Comparison of ENCODE assay signal across 2 cellular contexts in the genomic region with DNA sequence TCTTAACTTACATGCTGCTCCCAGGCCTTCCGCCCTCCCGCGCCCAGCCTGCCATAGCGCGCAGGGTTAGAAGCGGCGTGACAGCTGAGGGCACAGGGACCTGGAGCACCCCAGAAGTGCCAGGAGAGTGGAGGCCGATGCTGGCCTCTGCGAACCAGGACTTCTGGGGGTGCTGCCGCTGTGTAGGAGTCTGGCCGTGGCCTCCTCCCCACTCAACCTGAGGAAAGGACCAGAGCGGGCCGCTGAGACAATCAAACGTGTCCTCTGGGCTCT.
TF ChIP-seq lines count a peak whose summit lies in the region.

No MANE protein-coding gene starts in this region.

TF ChIP-seq in liver, 16 proteins besides CTCF, POLR2A, EP300 and RAD21:
- TF ChIP-seq RXRA (IDR thresholded peaks at IDR 0.05) (no peak), JUND (IDR thresholded peaks at IDR 0.05) (no peak), EGR1 (IDR thresholded peaks at IDR 0.05; ENCODE audit: low read depth in 2 of 2) (no peak), TAF1 (conservative IDR thresholded peaks at IDR 0.05) (no peak), SP1 (IDR thresholded peaks at IDR 0.05) (no peak), HNF4A (conservative IDR thresholded peaks at IDR 0.05) (no peak), GABPA (IDR thresholded peaks at IDR 0.05 in 1 of 2, conservative IDR thresholded peaks at IDR 0.05 in 1 of 2) (no peak), YY1 (IDR thresholded peaks at IDR 0.05) (no peak), HNF4G (IDR thresholded peaks at IDR 0.05) (no peak), NR2F2 (IDR thresholded peaks at IDR 0.05) (no peak), FOXA1 (IDR thresholded peaks at IDR 0.05) (no peak)
- TF ChIP-seq, protein P1, sequence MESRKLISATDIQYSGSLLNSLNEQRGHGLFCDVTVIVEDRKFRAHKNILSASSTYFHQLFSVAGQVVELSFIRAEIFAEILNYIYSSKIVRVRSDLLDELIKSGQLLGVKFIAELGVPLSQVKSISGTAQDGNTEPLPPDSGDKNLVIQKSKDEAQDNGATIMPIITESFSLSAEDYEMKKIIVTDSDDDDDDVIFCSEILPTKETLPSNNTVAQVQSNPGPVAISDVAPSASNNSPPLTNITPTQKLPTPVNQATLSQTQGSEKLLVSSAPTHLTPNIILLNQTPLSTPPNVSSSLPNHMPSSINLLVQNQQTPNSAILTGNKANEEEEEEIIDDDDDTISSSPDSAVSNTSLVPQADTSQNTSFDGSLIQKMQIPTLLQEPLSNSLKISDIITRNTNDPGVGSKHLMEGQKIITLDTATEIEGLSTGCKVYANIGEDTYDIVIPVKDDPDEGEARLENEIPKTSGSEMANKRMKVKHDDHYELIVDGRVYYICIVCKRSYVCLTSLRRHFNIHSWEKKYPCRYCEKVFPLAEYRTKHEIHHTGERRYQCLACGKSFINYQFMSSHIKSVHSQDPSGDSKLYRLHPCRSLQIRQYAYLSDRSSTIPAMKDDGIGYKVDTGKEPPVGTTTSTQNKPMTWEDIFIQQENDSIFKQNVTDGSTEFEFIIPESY (IDR thresholded peaks at IDR 0.05), result no peak
- TF ChIP-seq, protein P2, sequence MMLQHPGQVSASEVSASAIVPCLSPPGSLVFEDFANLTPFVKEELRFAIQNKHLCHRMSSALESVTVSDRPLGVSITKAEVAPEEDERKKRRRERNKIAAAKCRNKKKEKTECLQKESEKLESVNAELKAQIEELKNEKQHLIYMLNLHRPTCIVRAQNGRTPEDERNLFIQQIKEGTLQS (IDR thresholded peaks at IDR 0.05), result no peak
- TF ChIP-seq, protein P3, sequence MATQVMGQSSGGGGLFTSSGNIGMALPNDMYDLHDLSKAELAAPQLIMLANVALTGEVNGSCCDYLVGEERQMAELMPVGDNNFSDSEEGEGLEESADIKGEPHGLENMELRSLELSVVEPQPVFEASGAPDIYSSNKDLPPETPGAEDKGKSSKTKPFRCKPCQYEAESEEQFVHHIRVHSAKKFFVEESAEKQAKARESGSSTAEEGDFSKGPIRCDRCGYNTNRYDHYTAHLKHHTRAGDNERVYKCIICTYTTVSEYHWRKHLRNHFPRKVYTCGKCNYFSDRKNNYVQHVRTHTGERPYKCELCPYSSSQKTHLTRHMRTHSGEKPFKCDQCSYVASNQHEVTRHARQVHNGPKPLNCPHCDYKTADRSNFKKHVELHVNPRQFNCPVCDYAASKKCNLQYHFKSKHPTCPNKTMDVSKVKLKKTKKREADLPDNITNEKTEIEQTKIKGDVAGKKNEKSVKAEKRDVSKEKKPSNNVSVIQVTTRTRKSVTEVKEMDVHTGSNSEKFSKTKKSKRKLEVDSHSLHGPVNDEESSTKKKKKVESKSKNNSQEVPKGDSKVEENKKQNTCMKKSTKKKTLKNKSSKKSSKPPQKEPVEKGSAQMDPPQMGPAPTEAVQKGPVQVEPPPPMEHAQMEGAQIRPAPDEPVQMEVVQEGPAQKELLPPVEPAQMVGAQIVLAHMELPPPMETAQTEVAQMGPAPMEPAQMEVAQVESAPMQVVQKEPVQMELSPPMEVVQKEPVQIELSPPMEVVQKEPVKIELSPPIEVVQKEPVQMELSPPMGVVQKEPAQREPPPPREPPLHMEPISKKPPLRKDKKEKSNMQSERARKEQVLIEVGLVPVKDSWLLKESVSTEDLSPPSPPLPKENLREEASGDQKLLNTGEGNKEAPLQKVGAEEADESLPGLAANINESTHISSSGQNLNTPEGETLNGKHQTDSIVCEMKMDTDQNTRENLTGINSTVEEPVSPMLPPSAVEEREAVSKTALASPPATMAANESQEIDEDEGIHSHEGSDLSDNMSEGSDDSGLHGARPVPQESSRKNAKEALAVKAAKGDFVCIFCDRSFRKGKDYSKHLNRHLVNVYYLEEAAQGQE (IDR thresholded peaks at IDR 0.05), result no peak

TF ChIP-seq in HepG2, 621 proteins besides CTCF, POLR2A, EP300 and RAD21:
- TF ChIP-seq, protein P4, sequence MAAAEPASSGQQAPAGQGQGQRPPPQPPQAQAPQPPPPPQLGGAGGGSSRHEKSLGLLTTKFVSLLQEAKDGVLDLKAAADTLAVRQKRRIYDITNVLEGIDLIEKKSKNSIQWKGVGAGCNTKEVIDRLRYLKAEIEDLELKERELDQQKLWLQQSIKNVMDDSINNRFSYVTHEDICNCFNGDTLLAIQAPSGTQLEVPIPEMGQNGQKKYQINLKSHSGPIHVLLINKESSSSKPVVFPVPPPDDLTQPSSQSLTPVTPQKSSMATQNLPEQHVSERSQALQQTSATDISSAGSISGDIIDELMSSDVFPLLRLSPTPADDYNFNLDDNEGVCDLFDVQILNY (CRISPR knock-in tag; conservative IDR thresholded peaks at IDR 0.05), result no peak
- no peak for TF ChIP-seq U2AF2 (IDR thresholded peaks at IDR 0.05; ENCODE audit: low read depth, low read length)
- no peak for TF ChIP-seq ZNF329 (CRISPR knock-in tag; IDR thresholded peaks at IDR 0.05; ENCODE audit: low read depth)
- TF ChIP-seq, protein P5, sequence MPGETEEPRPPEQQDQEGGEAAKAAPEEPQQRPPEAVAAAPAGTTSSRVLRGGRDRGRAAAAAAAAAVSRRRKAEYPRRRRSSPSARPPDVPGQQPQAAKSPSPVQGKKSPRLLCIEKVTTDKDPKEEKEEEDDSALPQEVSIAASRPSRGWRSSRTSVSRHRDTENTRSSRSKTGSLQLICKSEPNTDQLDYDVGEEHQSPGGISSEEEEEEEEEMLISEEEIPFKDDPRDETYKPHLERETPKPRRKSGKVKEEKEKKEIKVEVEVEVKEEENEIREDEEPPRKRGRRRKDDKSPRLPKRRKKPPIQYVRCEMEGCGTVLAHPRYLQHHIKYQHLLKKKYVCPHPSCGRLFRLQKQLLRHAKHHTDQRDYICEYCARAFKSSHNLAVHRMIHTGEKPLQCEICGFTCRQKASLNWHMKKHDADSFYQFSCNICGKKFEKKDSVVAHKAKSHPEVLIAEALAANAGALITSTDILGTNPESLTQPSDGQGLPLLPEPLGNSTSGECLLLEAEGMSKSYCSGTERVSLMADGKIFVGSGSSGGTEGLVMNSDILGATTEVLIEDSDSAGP (CRISPR knock-in tag; IDR thresholded peaks at IDR 0.05; ENCODE audit: borderline replicate concordance), result no peak
- no peak for TF ChIP-seq ZNF607 (CRISPR knock-in tag; IDR thresholded peaks at IDR 0.05; ENCODE audit: borderline replicate concordance)
- TF ChIP-seq ZBTB1 (CRISPR knock-in tag; IDR thresholded peaks at IDR 0.05; ENCODE audit: borderline replicate concordance), result no peak
- TF ChIP-seq NPAS2 (CRISPR knock-in tag; IDR thresholded peaks at IDR 0.05; ENCODE audit: borderline replicate concordance), result no peak
- TF ChIP-seq, protein P6, sequence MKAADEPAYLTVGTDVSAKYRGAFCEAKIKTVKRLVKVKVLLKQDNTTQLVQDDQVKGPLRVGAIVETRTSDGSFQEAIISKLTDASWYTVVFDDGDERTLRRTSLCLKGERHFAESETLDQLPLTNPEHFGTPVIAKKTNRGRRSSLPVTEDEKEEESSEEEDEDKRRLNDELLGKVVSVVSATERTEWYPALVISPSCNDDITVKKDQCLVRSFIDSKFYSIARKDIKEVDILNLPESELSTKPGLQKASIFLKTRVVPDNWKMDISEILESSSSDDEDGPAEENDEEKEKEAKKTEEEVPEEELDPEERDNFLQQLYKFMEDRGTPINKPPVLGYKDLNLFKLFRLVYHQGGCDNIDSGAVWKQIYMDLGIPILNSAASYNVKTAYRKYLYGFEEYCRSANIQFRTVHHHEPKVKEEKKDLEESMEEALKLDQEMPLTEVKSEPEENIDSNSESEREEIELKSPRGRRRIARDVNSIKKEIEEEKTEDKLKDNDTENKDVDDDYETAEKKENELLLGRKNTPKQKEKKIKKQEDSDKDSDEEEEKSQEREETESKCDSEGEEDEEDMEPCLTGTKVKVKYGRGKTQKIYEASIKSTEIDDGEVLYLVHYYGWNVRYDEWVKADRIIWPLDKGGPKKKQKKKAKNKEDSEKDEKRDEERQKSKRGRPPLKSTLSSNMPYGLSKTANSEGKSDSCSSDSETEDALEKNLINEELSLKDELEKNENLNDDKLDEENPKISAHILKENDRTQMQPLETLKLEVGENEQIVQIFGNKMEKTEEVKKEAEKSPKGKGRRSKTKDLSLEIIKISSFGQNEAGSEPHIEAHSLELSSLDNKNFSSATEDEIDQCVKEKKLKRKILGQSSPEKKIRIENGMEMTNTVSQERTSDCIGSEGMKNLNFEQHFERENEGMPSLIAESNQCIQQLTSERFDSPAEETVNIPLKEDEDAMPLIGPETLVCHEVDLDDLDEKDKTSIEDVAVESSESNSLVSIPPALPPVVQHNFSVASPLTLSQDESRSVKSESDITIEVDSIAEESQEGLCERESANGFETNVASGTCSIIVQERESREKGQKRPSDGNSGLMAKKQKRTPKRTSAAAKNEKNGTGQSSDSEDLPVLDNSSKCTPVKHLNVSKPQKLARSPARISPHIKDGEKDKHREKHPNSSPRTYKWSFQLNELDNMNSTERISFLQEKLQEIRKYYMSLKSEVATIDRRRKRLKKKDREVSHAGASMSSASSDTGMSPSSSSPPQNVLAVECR (CRISPR knock-in tag; IDR thresholded peaks at IDR 0.05; ENCODE audit: borderline replicate concordance), result no peak
- no peak for TF ChIP-seq SIX1 (CRISPR knock-in tag; IDR thresholded peaks at IDR 0.05; ENCODE audit: borderline replicate concordance)
- TF ChIP-seq, protein P7, sequence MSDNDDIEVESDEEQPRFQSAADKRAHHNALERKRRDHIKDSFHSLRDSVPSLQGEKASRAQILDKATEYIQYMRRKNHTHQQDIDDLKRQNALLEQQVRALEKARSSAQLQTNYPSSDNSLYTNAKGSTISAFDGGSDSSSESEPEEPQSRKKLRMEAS (IDR thresholded peaks at IDR 0.05), result no peak
- no peak for TF ChIP-seq FOXC1 (CRISPR knock-in tag; IDR thresholded peaks at IDR 0.05; ENCODE audit: borderline replicate concordance)
- TF ChIP-seq GTF2F1 (IDR thresholded peaks at IDR 0.05; ENCODE audit: low read length), result no peak
- no peak for TF ChIP-seq KLF16 (CRISPR knock-in tag; IDR thresholded peaks at IDR 0.05)
- TF ChIP-seq ZNF17 (CRISPR knock-in tag; IDR thresholded peaks at IDR 0.05), result no peak
- TF ChIP-seq HOXA3 (CRISPR knock-in tag; IDR thresholded peaks at IDR 0.05), result no peak
- no peak for TF ChIP-seq CCDC6 (CRISPR knock-in tag; IDR thresholded peaks at IDR 0.05)
TF ChIP-seq in HepG2: peak in this region for 0.
